Comparison of ENCODE assay signal across 21 cellular contexts in the genomic region with DNA sequence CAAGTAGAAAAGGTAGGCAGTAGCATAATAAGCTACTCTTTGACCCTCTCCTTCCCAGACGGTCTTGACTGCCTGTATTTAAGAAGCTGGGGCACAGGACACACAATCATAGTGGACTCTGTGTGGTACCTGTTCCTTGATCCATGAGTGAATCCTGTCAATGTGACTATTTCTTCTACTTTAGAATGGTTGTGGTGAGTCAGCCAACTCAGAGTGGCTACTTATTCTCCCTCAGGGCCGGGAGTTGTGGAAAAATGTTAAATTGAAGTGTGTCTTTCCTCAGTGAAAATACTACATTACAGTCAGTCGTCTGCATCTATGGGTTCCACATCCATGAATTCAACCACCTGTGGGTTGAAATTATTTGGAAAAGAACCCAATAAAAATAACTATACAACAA.
"Had no signal": no experiment of that assay in that cellular context is flagged by ENCODE, and none has a peak within 500 bp of the region (broad histone marks: within the 10 kb centered on the region; RNA-seq: fewer than 3 reads in every experiment).

No MANE protein-coding gene starts in this region.

- H3K4me3 ChIP-seq: adrenal gland, cardiac muscle cell, gastrocnemius medialis, left ventricle myocardium inferior, right atrium auricular region, stomach had no signal

- H3K36me3 ChIP-seq: adrenal gland, cardiac muscle cell, gastrocnemius medialis, left ventricle myocardium inferior, right atrium auricular region, stomach had no signal

- H3K27me3 Mint-ChIP-seq: effector memory CD8-positive, alpha-beta T cell; progenitor cell of endocrine pancreas; type B pancreatic cell had no signal

- H3K4me1 Mint-ChIP-seq: activated CD4-positive, alpha-beta T cell treated with anti-CD3 and anti-CD28 coated beads for 36 hours had no signal

- H3K27ac ChIP-seq: adrenal gland, cardiac muscle cell, gastrocnemius medialis, left ventricle myocardium inferior, right atrium auricular region, stomach had no signal

- H3K4me3 Mint-ChIP-seq: activated CD4-positive, alpha-beta T cell treated with anti-CD3 and anti-CD28 coated beads for 36 hours; activated T-helper 1 cell treated with anti-CD3 and anti-CD28 coated beads, Interleukin-12 subunit alpha, Interleukin-12 subunit beta, Interleukin-2, Interleukin-4 antibody, amounts not matched to agents 30 ng/mL and 10 ng/mL and 1 ng/mL, durations not matched to agents 14 hours and 24 hours and 36 hours; effector memory CD8-positive, alpha-beta T cell; T-helper 2 cell treated with Interferon-gamma antibody and Interleukin-4, amounts not matched to agents 5 μg/mL and 100 μg/mL, for 36 hours; type B pancreatic cell; WTC11 had no signal

- H3K36me3 Mint-ChIP-seq: activated naive CD4-positive, alpha-beta T cell treated with anti-CD3 and anti-CD28 coated beads, Interleukin-2, amount 50 U/mL, for 72 hours; type B pancreatic cell; WTC11 had no signal

- ATAC-seq: activated CD4-positive, alpha-beta T cell treated with anti-CD3 and anti-CD28 coated beads for 36 hours; activated naive CD4-positive, alpha-beta T cell treated with anti-CD3 and anti-CD28 coated beads, Interleukin-2, amount 50 U/mL, for 72 hours; effector memory CD8-positive, alpha-beta T cell; gastrocnemius medialis; WTC11 had no signal

- H3K9me3 ChIP-seq: adrenal gland, gastrocnemius medialis, left ventricle myocardium inferior, right atrium auricular region, stomach had no signal

- H3K9me3 Mint-ChIP-seq: activated naive CD4-positive, alpha-beta T cell treated with anti-CD3 and anti-CD28 coated beads, Interleukin-2, amount 50 U/mL, for 72 hours; activated T-helper 1 cell treated with anti-CD3 and anti-CD28 coated beads, Interleukin-12 subunit alpha, Interleukin-12 subunit beta, Interleukin-2, Interleukin-4 antibody, amounts not matched to agents 30 ng/mL and 10 ng/mL and 1 ng/mL, durations not matched to agents 14 hours and 24 hours and 36 hours; effector memory CD8-positive, alpha-beta T cell; T-helper 2 cell treated with Interferon-gamma antibody and Interleukin-4, amounts not matched to agents 5 μg/mL and 100 μg/mL, for 36 hours; type B pancreatic cell; WTC11 had no signal

- H3K27me3 ChIP-seq: adrenal gland, cardiac muscle cell, gastrocnemius medialis, right atrium auricular region, stomach had no signal

- FAIRE-seq: kidney, TTC549 had no signal

- DNase-seq: activated CD4-positive, alpha-beta T cell treated with anti-CD3 and anti-CD28 coated beads for 36 hours; activated CD4-positive, alpha-beta T cell treated with anti-CD3 and anti-CD28 coated beads, Interleukin-2, amount 50 U/mL, for 48 hours; activated gamma-delta T cell treated with Interleukin-2 at 50 U/mL for 16 hours; adrenal gland; dermis blood vessel endothelial cell; effector memory CD8-positive, alpha-beta T cell; erythroblast; gastrocnemius medialis; head of caudate nucleus; kidney; left ventricle myocardium inferior; stomach had no signal

- H3K4me1 ChIP-seq: adrenal gland, gastrocnemius medialis, right atrium auricular region, stomach had no signal
